In genomic region chr7:91941450-91941849, GRCh38 we compare ENCODE assay signal across 7 cellular contexts. TPM values are rescaled to one million over a fixed set of nuclear protein-coding genes. Genes with fewer than 3 reads are reported as not detected.
DNase-seq lines count a peak whose midpoint lies in the region; ATAC-seq and TF ChIP-seq lines count a peak whose summit lies in the region.

No MANE protein-coding gene starts in this region.

- H3K4me3 ChIP-seq in GM12875 (ENCODE audit: low read depth, low read length): peak overlapping the region; percentile 89
- H3K4me3 ChIP-seq in epithelial cell of proximal tubule (ENCODE audit: low read depth, low read length): peak overlapping the region; percentile 95
- peak overlapping the region; percentile 94 for H3K4me3 ChIP-seq in mucosa of stomach (ENCODE audit: low read length)
- peak overlapping the region; percentile 82 for H3K4me3 ChIP-seq in thoracic aorta

- H3K27ac ChIP-seq in thoracic aorta: peak overlapping the region; percentile 87 to 96

- H3K27me3 ChIP-seq in mucosa of stomach (ENCODE audit: control insufficient read depth, insufficient read depth, low read length) (no peaks in the 10 kb centered on the region), thoracic aorta (replicated peaks; ENCODE audit: insufficient read depth) (no peaks in the 10 kb centered on the region)

- H3K36me3 ChIP-seq in mucosa of stomach (ENCODE audit: control insufficient read depth, insufficient read depth, low read length): no peaks in the 10 kb centered on the region
- H3K36me3 ChIP-seq in thoracic aorta: no peaks in the 10 kb centered on the region

- ATAC-seq in HG02938 (IDR thresholded peaks at IDR 0.05; ENCODE audit: unreplicated experiment) (peak; percentile 24), thoracic aorta (ENCODE audit: insufficient number of reproducible peaks, low FRiP score, low read depth) (no peak)

- peak; percentile 76 for DNase-seq in NCI-H748 (lab: John Stamatoyannopoulos, UW; ENCODE audit: unreplicated experiment)
- peak; percentile 39 for DNase-seq in activated CD8-positive, alpha-beta memory T cell treated with anti-CD3 and anti-CD28 coated beads, Interleukin-2, amount 50 U/mL, for 4 hours
- DNase-seq in epithelial cell of proximal tubule (ENCODE audit: low read depth): no peak
- DNase-seq in thoracic aorta (ENCODE audit: low spot score): no peak

- TF ChIP-seq CTCF in GM12875 (IDR thresholded peaks at IDR 0.05; ENCODE audit: borderline replicate concordance, insufficient read depth, low read depth, low read length) (no peak), epithelial cell of proximal tubule (conservative IDR thresholded peaks at IDR 0.05; ENCODE audit: low read depth, low read length) (no peak), thoracic aorta (IDR thresholded peaks at IDR 0.05) (no peak)

- H3K9ac ChIP-seq in mucosa of stomach (ENCODE audit: low read length): peak overlapping the region; percentile 96

- H3K4me1 ChIP-seq in mucosa of stomach (ENCODE audit: control insufficient read depth, insufficient read depth, low read length) (peaks cover 8% of the 10 kb centered on the region), thoracic aorta (ENCODE audit: control insufficient read depth in 1 of 2, low read depth in 2 of 2) (peaks cover 17 to 41% of the 10 kb centered on the region in 2 donors)

- H3K9me3 ChIP-seq in mucosa of stomach (ENCODE audit: control insufficient read depth, low read length) (no peaks in the 10 kb centered on the region), thoracic aorta (no peaks in the 10 kb centered on the region)

RNA-seq across cellular contexts. Expression of gene AKAP9, which starts 0.8 kb away (rescaled TPM):
- total RNA-seq in epithelial cell of proximal tubule: 12.2 and 19.6 TPM in 2 replicates
- 10 to 100 TPM; 49.8 to 72.1 TPM for total RNA-seq in thoracic aorta

Comparison
In these comparisons a context has a peak if more than half of its experiments do, and no peak if none do; other contexts are left out.
1. DNase-seq: peak in NCI-H748 (single experiment) and activated CD8-positive, alpha-beta memory T cell treated with anti-CD3 and anti-CD28 coated beads, Interleukin-2, amount 50 U/mL, for 4 hours (single experiment); none in epithelial cell of proximal tubule (single experiment) and thoracic aorta (single experiment).
2. Peak in every context shown above with its lines, with median percentiles within 50 percentile points of each other: H3K4me3 ChIP-seq.